In genomic region chr4:171629182-171629581, GRCh38 we compare ENCODE assay signal across 10 cellular contexts.
DNase-seq lines count a peak whose midpoint lies in the region; ATAC-seq and TF ChIP-seq lines count a peak whose summit lies in the region.
"Had no signal": no experiment of that assay in that cellular context is flagged by ENCODE, and none has a peak within 500 bp of the region (broad histone marks: within the 10 kb centered on the region; RNA-seq: fewer than 3 reads in every experiment).

No MANE protein-coding gene starts in this region.

- H3K27me3 ChIP-seq in thyroid gland (no peaks in the 10 kb centered on the region), Karpas-422 (ENCODE audit: low read length) (no peaks in the 10 kb centered on the region)

- H3K36me3 Mint-ChIP-seq in neural crest cell (ENCODE audit: low read depth): no peaks in the 10 kb centered on the region

- H3K9me3 Mint-ChIP-seq in neural crest cell: peaks cover 3% of the 10 kb centered on the region

- no peak overlapping the region for H2AFZ ChIP-seq in Karpas-422 (ENCODE audit: low read length)

- H3K4me3 ChIP-seq in thyroid gland (replicated peaks in 1 of 3): no peak overlapping the region
- no peak overlapping the region for H3K4me3 ChIP-seq in Karpas-422 (ENCODE audit: low read length)

- no peak for TF ChIP-seq POLR2A in thyroid gland (IDR thresholded peaks at IDR 0.05)

- intact Hi-C loops in thyroid gland (cut with DNase I): no loop called here

- H3K27ac ChIP-seq in thyroid gland (no peak overlapping the region), Karpas-422 (ENCODE audit: low read length) (no peak overlapping the region)

- no peaks in the 10 kb centered on the region for H3K79me2 ChIP-seq in Karpas-422 (ENCODE audit: low read length)

- in situ Hi-C loops in ACHN (cut with HindIII; ENCODE audit: low pct_ligation_motif_present, low pct_unique_long_range_greater_than_20kb, low sequenced_read_pairs): no loop called here

- ATAC-seq in GM19035 (IDR thresholded peaks at IDR 0.05; ENCODE audit: unreplicated experiment): peak; percentile 80
- ATAC-seq in GM21825 (IDR thresholded peaks at IDR 0.05; ENCODE audit: unreplicated experiment): peak; percentile 97
- ATAC-seq in HG03175 (IDR thresholded peaks at IDR 0.05; ENCODE audit: unreplicated experiment): peak; percentile 98
- ATAC-seq: effector memory CD8-positive, alpha-beta T cell had no signal

- TF ChIP-seq CTCF in neural crest cell (conservative IDR thresholded peaks at IDR 0.05) (no peak), thyroid gland (IDR thresholded peaks at IDR 0.05) (no peak)

- H3K36me3 ChIP-seq in thyroid gland (no peaks in the 10 kb centered on the region), Karpas-422 (ENCODE audit: insufficient read depth, low read length) (no peaks in the 10 kb centered on the region)

- H3K4me1 ChIP-seq in thyroid gland (no peaks in the 10 kb centered on the region), Karpas-422 (ENCODE audit: low read length) (no peaks in the 10 kb centered on the region)

- no peak for DNase-seq in neural crest cell (ENCODE audit: low read depth, low spot score)
- DNase-seq in thyroid gland: no peak
- no peak for DNase-seq in hippocampal formation (lab: John Stamatoyannopoulos, UW)
- DNase-seq in Karpas-422: no peak
- DNase-seq in ACHN: no peak
- DNase-seq: effector memory CD8-positive, alpha-beta T cell; NCI-H1694 treated with DMSO at 0.1 percent for 48 hours had no signal

- H3K4me2 ChIP-seq in Karpas-422 (ENCODE audit: low read depth, low read length, poor library complexity, severe bottlenecking): no peak overlapping the region

- H3K9me2 ChIP-seq in Karpas-422 (replicated peaks; ENCODE audit: insufficient read depth, low read length): no peaks in the 10 kb centered on the region

- H3K9me3 ChIP-seq in thyroid gland (no peaks in the 10 kb centered on the region), Karpas-422 (ENCODE audit: low read length) (no peaks in the 10 kb centered on the region)

- no peak overlapping the region for H3K9ac ChIP-seq in Karpas-422 (ENCODE audit: low read length)

- no peak overlapping the region for H3K4me3 Mint-ChIP-seq in neural crest cell
- H3K4me3 Mint-ChIP-seq: effector memory CD8-positive, alpha-beta T cell had no signal

- H3K27me3 Mint-ChIP-seq in neural crest cell (ENCODE audit: low read depth): no peaks in the 10 kb centered on the region
- H3K27me3 Mint-ChIP-seq: effector memory CD8-positive, alpha-beta T cell had no signal

- peak overlapping the region; percentile 46 for H3K27ac Mint-ChIP-seq in neural crest cell (ENCODE audit: unreplicated experiment)
- H3K27ac Mint-ChIP-seq: effector memory CD8-positive, alpha-beta T cell had no signal

- no peaks in the 10 kb centered on the region for H3K4me1 Mint-ChIP-seq in neural crest cell

- whole genome bisulfite sequencing in thyroid gland, 2 donors: 81 to 91% methylated on average over 3 of the region's 3 CpGs

- H4K20me1 ChIP-seq in Karpas-422 (ENCODE audit: insufficient read depth, low read depth, low read length): no peaks in the 10 kb centered on the region
